In genomic region chr5:96151891-96152290, GRCh38 we compare ENCODE assay signal across 18 cellular contexts.
A peak's percentile ranks its signal among the peaks of the same experiment; 100 is the strongest.
DNase-seq lines count a peak whose midpoint lies in the region; ATAC-seq and TF ChIP-seq lines count a peak whose summit lies in the region.
"Had no signal": no experiment of that assay in that cellular context is flagged by ENCODE, and none has a peak within 500 bp of the region (broad histone marks: within the 10 kb centered on the region; RNA-seq: fewer than 3 reads in every experiment).

No MANE protein-coding gene starts in this region.

- H3K36me3 ChIP-seq in gastroesophageal sphincter = no peaks in the 10 kb centered on the region
- H3K36me3 ChIP-seq: ascending aorta, BLaER1, sigmoid colon, suprapubic skin had no signal

- H3K4me1 ChIP-seq in gastroesophageal sphincter = no peaks in the 10 kb centered on the region
- H3K4me1 ChIP-seq: ascending aorta, BLaER1 had no signal

- WGBS in gastroesophageal sphincter (ENCODE audit: low coverage in 1 of 2), 2 donors = 5 to 30% methylated on average over 2 of the region's 2 CpGs

- no peaks in the 10 kb centered on the region for H3K27me3 ChIP-seq in gastroesophageal sphincter
- H3K27me3 ChIP-seq: ascending aorta, BLaER1, sigmoid colon, suprapubic skin had no signal

- TF ChIP-seq CTCF in 22Rv1 (IDR thresholded peaks at IDR 0.05) (no peak), NB4 (IDR thresholded peaks at IDR 0.05; ENCODE audit: low read depth, low read length) (no peak), gastroesophageal sphincter (IDR thresholded peaks at IDR 0.05) (no peak)

- no peak for TF ChIP-seq EP300 in gastroesophageal sphincter (IDR thresholded peaks at IDR 0.05)

- no peaks in the 10 kb centered on the region for H3K9me3 ChIP-seq in gastroesophageal sphincter
- H3K9me3 ChIP-seq: ascending aorta, BLaER1, sigmoid colon, suprapubic skin had no signal

- H3K27ac ChIP-seq in 22Rv1 (peak overlapping the region; percentile 82; the same call in 1 of the 2 replicates), gastroesophageal sphincter (no peak overlapping the region)
- H3K27ac ChIP-seq: ascending aorta, BLaER1, HL-60, RWPE1, sigmoid colon, suprapubic skin had no signal

- H3K4me3 ChIP-seq in NB4 (ENCODE audit: low read depth, low read length) (no peak overlapping the region), gastroesophageal sphincter (no peak overlapping the region)
- H3K4me3 ChIP-seq: ascending aorta, BLaER1, sigmoid colon, suprapubic skin had no signal

- DNase-seq in NB4 (ENCODE audit: low read depth) = peak; percentile 32
- no peak for DNase-seq in NCI-H2171 (lab: John Stamatoyannopoulos, UW)
- no peak for DNase-seq in NCI-H2196 treated with DMSO at 0.1 percent for 48 hours (lab: John Stamatoyannopoulos, UW; ENCODE audit: unreplicated experiment)
- DNase-seq in NCI-H146 (lab: John Stamatoyannopoulos, UW) = no peak
- DNase-seq: activated T-cell treated with anti-CD3 and anti-CD28 coated beads for 4 hours, islet precursor cell, NCI-H1048, NCI-H446 treated with DMSO at 0.1 percent for 48 hours, sigmoid colon had no signal

- ATAC-seq in GM18907 (IDR thresholded peaks at IDR 0.05; ENCODE audit: unreplicated experiment) = peak; percentile 51
- ATAC-seq in gastroesophageal sphincter = peak; percentile 48
- no peak for ATAC-seq in HG03521 (IDR thresholded peaks at IDR 0.05; ENCODE audit: unreplicated experiment)

- TF ChIP-seq POLR2A in NB4 (IDR thresholded peaks at IDR 0.05; ENCODE audit: extremely low read depth, insufficient read length) (no peak), gastroesophageal sphincter (IDR thresholded peaks at IDR 0.05) (no peak)
